ENCODE assay signal across 8 cellular contexts in genomic region chr1:41666991-41667631, GRCh38.
DNase-seq lines count a peak whose midpoint lies in the region; ATAC-seq and TF ChIP-seq lines count a peak whose summit lies in the region.

No MANE protein-coding gene starts in this region.

- BruUV-seq in mammary epithelial cell (replicated peaks; lab: Mats Ljungman, UMichigan), result no TSS peak

- no peak overlapping the region for H3K4me2 ChIP-seq in mammary epithelial cell (ENCODE audit: insufficient read depth, low read depth, low read length)

- 47% methylated on average over 3 of the region's 3 CpGs for WGBS in mammary epithelial cell (ENCODE audit: low coverage, missing lambda C conversion rate)

- no peak overlapping the region for H2AFZ ChIP-seq in mammary epithelial cell (ENCODE audit: low read depth, low read length)

- H3K79me2 ChIP-seq in mammary epithelial cell (ENCODE audit: insufficient read depth, low read length), result no peaks in the 10 kb centered on the region

- H3K27ac ChIP-seq in mammary epithelial cell (ENCODE audit: insufficient read depth, low read depth, low read length), result no peak overlapping the region
- H3K27ac ChIP-seq in left ventricle myocardium inferior (replicated peaks), result no peak overlapping the region

- intact Hi-C loops in mammary epithelial cell (cut with micrococcal nuclease) (no loop called here), left ventricle myocardium inferior (cut with micrococcal nuclease) (no loop called here)

- H3K9ac ChIP-seq in mammary epithelial cell (ENCODE audit: insufficient read depth, low read length), result no peak overlapping the region

- no peaks in the 10 kb centered on the region for H3K36me3 ChIP-seq in GM06990 (ENCODE audit: control insufficient read depth, insufficient read depth, low read length)
- no peaks in the 10 kb centered on the region for H3K36me3 ChIP-seq in mammary epithelial cell (ENCODE audit: insufficient read depth, low read length)
- H3K36me3 ChIP-seq in left ventricle myocardium inferior, result no peaks in the 10 kb centered on the region

- TF ChIP-seq CTCF in GM06990 (IDR thresholded peaks at IDR 0.05; ENCODE audit: insufficient read depth, low read length, poor library complexity, severe bottlenecking), result no peak
- TF ChIP-seq CTCF in mammary epithelial cell (conservative IDR thresholded peaks at IDR 0.05 in 1 of 2, IDR thresholded peaks at IDR 0.05 in 1 of 2; ENCODE audit: extremely low read depth in 1 of 2, insufficient read depth in 1 of 2, low read depth in 1 of 2, low read length in 2 of 2), result no peak
- TF ChIP-seq CTCF in left ventricle myocardium inferior (IDR thresholded peaks at IDR 0.05; ENCODE audit: borderline replicate concordance), result no peak

- in situ Hi-C loops in mammary epithelial cell (cut with MboI; ENCODE audit: low sequenced_read_pairs in 2 of 2), result loop anchor here in 1 of 2 donors (25.0 kb wide), 1 partner anchor 120 kb away; no protein-coding TSS in a partner anchor

- no peak overlapping the region for H3K4me3 ChIP-seq in GM06990 (replicated peaks; ENCODE audit: low read depth, low read length)
- H3K4me3 ChIP-seq in mammary epithelial cell (replicated peaks in 1 of 3; ENCODE audit: insufficient read depth in 1 of 3, low read depth in 2 of 3, low read length in 3 of 3), result no peak overlapping the region
- no peak overlapping the region for H3K4me3 ChIP-seq in left ventricle myocardium inferior

- no peaks in the 10 kb centered on the region for H3K9me3 ChIP-seq in mammary epithelial cell (replicated peaks; ENCODE audit: insufficient read depth, low read length)
- no peaks in the 10 kb centered on the region for H3K9me3 ChIP-seq in left ventricle myocardium inferior (replicated peaks)

- DNase-seq in GM06990 (ENCODE audit: extremely low read depth, insufficient read length), result peak; percentile 56
- DNase-seq in T-helper 22 cell (ENCODE audit: low read depth), result peak; percentile 39
- DNase-seq in mammary epithelial cell, result peak; percentile 55
- DNase-seq in stimulated activated CD8-positive, alpha-beta memory T cell treated with anti-CD3 and anti-CD28 coated beads, Interleukin-12 subunit alpha, Interleukin-12 subunit beta, amount 100 ng/mL, for 4 hours (ENCODE audit: low read depth), result peak; percentile 46
- DNase-seq in left ventricle myocardium inferior, result no peak

- CTCF ChIA-PET in mammary epithelial cell (lab: Charles Lee; ENCODE audit: low non-redundant PET), result no interaction called here

- peaks cover 64% of the 10 kb centered on the region for H3K4me1 ChIP-seq in mammary epithelial cell (ENCODE audit: insufficient read depth, low read length)
- H3K4me1 ChIP-seq in left ventricle myocardium inferior, result peaks cover 25% of the 10 kb centered on the region

- ATAC-seq in HG02678 (IDR thresholded peaks at IDR 0.05; ENCODE audit: unreplicated experiment) (peak; percentile 65), GM21515 (IDR thresholded peaks at IDR 0.05; ENCODE audit: unreplicated experiment) (no peak), HG03196 (IDR thresholded peaks at IDR 0.05; ENCODE audit: unreplicated experiment) (no peak)

- H4K20me1 ChIP-seq in mammary epithelial cell (ENCODE audit: insufficient read depth, low read length), result no peaks in the 10 kb centered on the region

- H3K27me3 ChIP-seq in GM06990 (replicated peaks; ENCODE audit: control insufficient read depth, insufficient read depth, low read length), result no peaks in the 10 kb centered on the region
- no peaks in the 10 kb centered on the region for H3K27me3 ChIP-seq in mammary epithelial cell (ENCODE audit: insufficient read depth, low read length)
- no peaks in the 10 kb centered on the region for H3K27me3 ChIP-seq in left ventricle myocardium inferior (ENCODE audit: low read depth)

- dilution Hi-C loops in mammary epithelial cell (cut with HindIII; ENCODE audit: low sequenced_read_pairs), result loop anchor here (5.0 kb wide), 1 partner anchor 35 kb away; no protein-coding TSS in a partner anchor
